17 cellular contexts compared by ENCODE assay signal in the genomic region with DNA sequence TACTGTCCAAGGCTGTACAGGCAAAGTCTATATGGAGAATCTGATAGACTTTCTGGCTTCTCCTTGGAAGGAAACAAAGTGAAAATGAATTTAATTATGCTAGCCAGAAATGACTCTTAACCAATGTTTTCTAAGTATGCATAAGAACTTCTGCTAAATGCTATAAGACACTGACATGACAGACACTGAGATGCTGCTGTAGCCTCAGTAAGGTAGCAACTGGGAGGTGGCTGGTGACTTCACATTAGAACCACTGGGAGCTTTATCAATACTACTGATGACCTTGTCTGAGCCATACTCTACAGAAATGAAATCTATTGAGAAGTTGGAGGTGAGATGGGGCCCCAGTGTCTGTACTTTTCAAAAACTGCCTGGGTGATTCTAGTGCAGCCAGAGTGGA.
"Had no signal": no experiment of that assay in that cellular context is flagged by ENCODE, and none has a peak within 500 bp of the region (broad histone marks: within the 10 kb centered on the region; RNA-seq: fewer than 3 reads in every experiment).

No MANE protein-coding gene starts in this region.

- H3K27ac ChIP-seq: VCaP had no signal

- H3K4me3 ChIP-seq: ascending aorta, heart left ventricle, lung, thoracic aorta had no signal

- H3K4me1 Mint-ChIP-seq: activated naive CD4-positive, alpha-beta T cell treated with anti-CD3 and anti-CD28 coated beads, Interleukin-2, amount 10 ng/mL, durations not matched to agents 7 days and 5 days had no signal

- H3K9me3 ChIP-seq: ascending aorta, heart left ventricle, thoracic aorta had no signal

- DNase-seq: activated CD4-positive, alpha-beta T cell treated with anti-CD3 and anti-CD28 coated beads for 4 hours; activated naive CD4-positive, alpha-beta T cell treated with anti-CD3 and anti-CD28 coated beads, Interleukin-2, amount 10 ng/mL, durations not matched to agents 7 days and 5 days; endodermal cell; heart left ventricle; left colon; stimulated activated CD4-positive, alpha-beta T cell treated with anti-CD3 and anti-CD28 coated beads, Interleukin-15, amount 100 ng/mL, for 24 hours; stimulated activated CD4-positive, alpha-beta T cell treated with anti-CD3 and anti-CD28 coated beads, Interleukin-4, amount 100 ng/mL, for 1 hour; T1000 had no signal

- H3K27me3 ChIP-seq: ascending aorta, heart left ventricle had no signal

- H3K36me3 ChIP-seq: ascending aorta, heart left ventricle, thoracic aorta had no signal

- ATAC-seq: left colon had no signal

- H3K36me3 Mint-ChIP-seq: activated naive CD4-positive, alpha-beta T cell treated with anti-CD3 and anti-CD28 coated beads, Interleukin-2, amount 10 ng/mL, durations not matched to agents 7 days and 5 days; mesothelial cell of epicardium had no signal

- H3K9me3 Mint-ChIP-seq: activated naive CD4-positive, alpha-beta T cell treated with anti-CD3 and anti-CD28 coated beads, Interleukin-2, amount 10 ng/mL, durations not matched to agents 7 days and 5 days; activated T-helper 2 cell treated with anti-CD3 and anti-CD28 coated beads, Interferon-gamma antibody, Interleukin-2, Interleukin-4, amounts not matched to agents 10 μg/mL and 5 μg/mL and 100 μg/mL, durations not matched to agents 14 hours and 24 hours and 36 hours; endodermal cell; mesothelial cell of epicardium; stimulated activated naive CD8-positive, alpha-beta T cell treated with anti-CD3 and anti-CD28 coated beads, Interleukin-15, Interleukin-2, amounts not matched to agents 100 ng/mL and 50 ng/mL, for 24 hours had no signal

- FAIRE-seq: frontal cortex, islet of Langerhans had no signal

- H3K27ac Mint-ChIP-seq: activated naive CD4-positive, alpha-beta T cell treated with anti-CD3 and anti-CD28 coated beads, Interleukin-2, amount 10 ng/mL, durations not matched to agents 7 days and 5 days; activated T-helper 2 cell treated with anti-CD3 and anti-CD28 coated beads, Interferon-gamma antibody, Interleukin-2, Interleukin-4, amounts not matched to agents 10 μg/mL and 5 μg/mL and 100 μg/mL, durations not matched to agents 14 hours and 24 hours and 36 hours; endodermal cell; mesothelial cell of epicardium; stimulated activated naive CD8-positive, alpha-beta T cell treated with anti-CD3 and anti-CD28 coated beads, Interleukin-15, Interleukin-2, amounts not matched to agents 100 ng/mL and 50 ng/mL, for 24 hours had no signal

- H3K4me3 Mint-ChIP-seq: activated naive CD4-positive, alpha-beta T cell treated with anti-CD3 and anti-CD28 coated beads, Interleukin-2, amount 10 ng/mL, durations not matched to agents 7 days and 5 days; endodermal cell; mesothelial cell of epicardium; stimulated activated naive CD8-positive, alpha-beta T cell treated with anti-CD3 and anti-CD28 coated beads, Interleukin-15, Interleukin-2, amounts not matched to agents 100 ng/mL and 50 ng/mL, for 24 hours had no signal
